8 cellular contexts compared by ENCODE assay signal in genomic region chr2:157327621-157328102, GRCh38. TPM values are rescaled to one million over a fixed set of nuclear protein-coding genes. Genes with fewer than 3 reads are reported as not detected.
DNase-seq lines count a peak whose midpoint lies in the region; ATAC-seq and TF ChIP-seq lines count a peak whose summit lies in the region.

No MANE protein-coding gene starts in this region.

- DNase-seq in AG04450 (ENCODE audit: low read depth, low spot score) (peak; percentile 53), NCI-H2196 (lab: John Stamatoyannopoulos, UW; ENCODE audit: unreplicated experiment) (peak; percentile 72), caudate nucleus (lab: John Stamatoyannopoulos, UW) (peak in 60 of 61 donors; percentile 4 to 87 (median 70)), kidney tubule cell (ENCODE audit: low spot score) (peak; percentile 75)
- peak; percentile 72 for DNase-seq in activated CD4-positive, CD25-positive, alpha-beta regulatory T cell treated with anti-CD3 and anti-CD28 coated beads, Interleukin-2, amount 50 U/mL, for 16 hours (ENCODE audit: low read depth, low spot score)
- peak; percentile 90 for DNase-seq in stimulated activated CD4-positive, alpha-beta T cell treated with anti-CD3 and anti-CD28 coated beads, Interleukin-4, amount 100 ng/mL, for 1 hour

- peak; percentile 97 for TF ChIP-seq CTCF in AG04450 (IDR thresholded peaks at IDR 0.05; ENCODE audit: low read depth, low read length)

- no peak overlapping the region for H3K27ac ChIP-seq in AG04450 (ENCODE audit: low read depth, low read length)
- H3K27ac ChIP-seq in caudate nucleus (ENCODE audit: low read depth, low read length): peak overlapping the region; percentile 95

- ATAC-seq in GM18858 (IDR thresholded peaks at IDR 0.05; ENCODE audit: unreplicated experiment) (peak; percentile 96), HG03060 (IDR thresholded peaks at IDR 0.05; ENCODE audit: low read depth, unreplicated experiment) (peak; percentile 89)

- no peaks in the 10 kb centered on the region for H3K27me3 ChIP-seq in AG04450 (ENCODE audit: control insufficient read depth, insufficient read depth, low read length)

- CTCF ChIA-PET in AG04450 (lab: Charles Lee): interaction anchor here (0.5 to 6.4 kb wide), 41 partner anchors 9 to 1950 kb away, joined by 3 to 193 read pairs (median 4); no protein-coding TSS in a partner anchor

- no peaks in the 10 kb centered on the region for H3K9me3 ChIP-seq in AG04450 (ENCODE audit: control insufficient read depth, insufficient read depth, low read length)

- POLR2A ChIA-PET in AG04450 (lab: Yijun Ruan, JAX): no interaction called here

- no peak overlapping the region for H3K4me3 ChIP-seq in AG04450 (ENCODE audit: low read depth, low read length)

RNA-seq across cellular contexts. Expression of gene ERMN, which starts 2.0 kb away (rescaled TPM):
- polyA plus RNA-seq in AG04450 (2011; rRNA removed): not detected in 2 replicates
- not detected in 2 replicates for polyA minus RNA-seq in AG04450 (2011; rRNA and poly(A)+ RNA removed)
